Comparison of ENCODE assay signal across 7 cellular contexts in genomic region chr1:85884372-85885035, GRCh38.
DNase-seq lines count a peak whose midpoint lies in the region; ATAC-seq and TF ChIP-seq lines count a peak whose summit lies in the region.

No MANE protein-coding gene starts in this region.

- TF ChIP-seq CTCF in epithelial cell of esophagus (IDR thresholded peaks at IDR 0.05; ENCODE audit: insufficient read depth, low read depth, low read length, missing control alignments), result peak; percentile 62
- TF ChIP-seq CTCF in retinal pigment epithelial cell (conservative IDR thresholded peaks at IDR 0.05; ENCODE audit: low read depth, low read length), result peak; percentile 44
- no peak for TF ChIP-seq CTCF in omental fat pad (IDR thresholded peaks at IDR 0.05)

- DNase-seq in NCI-H526 treated with DMSO at 0.1 percent for 48 hours (lab: John Stamatoyannopoulos, UW), result peak; percentile 10
- peak; percentile 33 for DNase-seq in epithelial cell of esophagus (ENCODE audit: low read depth)
- DNase-seq in retinal pigment epithelial cell (ENCODE audit: low read depth), result no peak
- DNase-seq in omental fat pad (ENCODE audit: low spot score), result no peak

- no peak overlapping the region for H3K4me3 ChIP-seq in epithelial cell of esophagus (ENCODE audit: low read length)
- H3K4me3 ChIP-seq in retinal pigment epithelial cell (ENCODE audit: low read length), result no peak overlapping the region

- ATAC-seq in GM18868 (IDR thresholded peaks at IDR 0.05; ENCODE audit: unreplicated experiment) (peak; percentile 59), GM21619 (IDR thresholded peaks at IDR 0.05; ENCODE audit: unreplicated experiment) (no peak), GM21367 (IDR thresholded peaks at IDR 0.05; ENCODE audit: unreplicated experiment) (no peak), omental fat pad (ENCODE audit: low FRiP score) (no peak)

Comparison
In these comparisons a context has a peak if more than half of its experiments do, and no peak if none do; other contexts are left out.
1. DNase-seq: peak in NCI-H526 treated with DMSO at 0.1 percent for 48 hours (single experiment) and epithelial cell of esophagus (single experiment); none in retinal pigment epithelial cell (single experiment) and omental fat pad (single experiment).
2. CTCF ChIP-seq: peak in epithelial cell of esophagus (single experiment) and retinal pigment epithelial cell (single experiment); none in omental fat pad (0 of 3).